Comparison of ENCODE assay signal across 10 cellular contexts in genomic region chr11:67271212-67271547, GRCh38. TPM values are rescaled to one million over a fixed set of nuclear protein-coding genes. Genes with fewer than 3 reads are reported as not detected.
DNase-seq lines count a peak whose midpoint lies in the region; ATAC-seq and TF ChIP-seq lines count a peak whose summit lies in the region.
"Had no signal": no experiment of that assay in that cellular context is flagged by ENCODE, and none has a peak within 500 bp of the region (broad histone marks: within the 10 kb centered on the region; RNA-seq: fewer than 3 reads in every experiment).

No MANE protein-coding gene starts in this region.

- POLR2A ChIA-PET in activated CD4-positive, alpha-beta T cell treated with anti-CD3 and anti-CD28 coated beads, Interleukin-2, amount 10 ng/mL, durations not matched to agents 7 days and 5 days (lab: Charles Lee) = interaction anchor here (1.1 kb wide), 1 partner anchor 46 kb away, joined by 6 read pairs; no protein-coding TSS in a partner anchor
- POLR2A ChIA-PET in WTC11 (lab: Charles Lee) = no interaction called here

- H3K27ac Mint-ChIP-seq in activated CD4-positive, alpha-beta T cell treated with anti-CD3 and anti-CD28 coated beads, Interleukin-2, amount 10 ng/mL, durations not matched to agents 7 days and 5 days = peak overlapping the region; percentile 93
- peak overlapping the region; percentile 94; the same call in 1 of the 2 replicates for H3K27ac Mint-ChIP-seq in WTC11

- H3K9me3 ChIP-seq in iPS-20b (ENCODE audit: insufficient read depth, low read depth, low read length) (no peaks in the 10 kb centered on the region), stomach smooth muscle (ENCODE audit: control insufficient read depth in 2 of 2, low read length in 2 of 2) (no peaks in the 10 kb centered on the region), HAP-1 (no peaks in the 10 kb centered on the region)

- no peaks in the 10 kb centered on the region for H3K27me3 Mint-ChIP-seq in activated CD4-positive, alpha-beta T cell treated with anti-CD3 and anti-CD28 coated beads, Interleukin-2, amount 10 ng/mL, durations not matched to agents 7 days and 5 days
- H3K27me3 Mint-ChIP-seq in WTC11 (ENCODE audit: low read depth) = no peaks in the 10 kb centered on the region; the same call in 1 of the 2 replicates

- no peaks in the 10 kb centered on the region for H3K9me3 Mint-ChIP-seq in activated CD4-positive, alpha-beta T cell treated with anti-CD3 and anti-CD28 coated beads, Interleukin-2, amount 10 ng/mL, durations not matched to agents 7 days and 5 days
- H3K9me3 Mint-ChIP-seq in WTC11 = no peaks in the 10 kb centered on the region

- TF ChIP-seq CTCF in WTC11 (IDR thresholded peaks at IDR 0.05) = no peak

- H3K36me3 ChIP-seq in iPS-20b (ENCODE audit: insufficient read depth, low read depth, low read length) = peaks cover 30% of the 10 kb centered on the region
- peaks cover 0 to 6% of the 10 kb centered on the region in 2 donors for H3K36me3 ChIP-seq in stomach smooth muscle (ENCODE audit: control insufficient read depth in 2 of 2, insufficient read depth in 2 of 2, low read length in 2 of 2)
- H3K36me3 ChIP-seq in HAP-1 (replicated peaks) = peaks cover 20% of the 10 kb centered on the region

- no peak for ATAC-seq in WTC11
- no peak for ATAC-seq in HG03565 (IDR thresholded peaks at IDR 0.05; ENCODE audit: unreplicated experiment)

- peaks cover 65% of the 10 kb centered on the region for H3K4me1 Mint-ChIP-seq in activated CD4-positive, alpha-beta T cell treated with anti-CD3 and anti-CD28 coated beads, Interleukin-2, amount 10 ng/mL, durations not matched to agents 7 days and 5 days
- peaks cover 53% of the 10 kb centered on the region for H3K4me1 Mint-ChIP-seq in WTC11

- peaks cover 23% of the 10 kb centered on the region for H3K4me1 ChIP-seq in iPS-20b (ENCODE audit: insufficient read depth, low read length)
- H3K4me1 ChIP-seq in stomach smooth muscle (ENCODE audit: control insufficient read depth, insufficient read depth, low read length) = peaks cover 91% of the 10 kb centered on the region
- no peaks in the 10 kb centered on the region; the same call in 1 of the 2 replicates for H3K4me1 ChIP-seq in HAP-1

- no peaks in the 10 kb centered on the region for H3K27me3 ChIP-seq in iPS-20b (ENCODE audit: insufficient read depth, low read length)
- no peaks in the 10 kb centered on the region for H3K27me3 ChIP-seq in stomach smooth muscle (ENCODE audit: control insufficient read depth in 1 of 2, insufficient read depth in 2 of 2, low read length in 2 of 2)
- no peaks in the 10 kb centered on the region for H3K27me3 ChIP-seq in HAP-1 (ENCODE audit: low read depth)

- H3K27ac ChIP-seq in iPS-20b (ENCODE audit: low read length) (peak overlapping the region; percentile 10), stomach smooth muscle (ENCODE audit: low read length) (peak overlapping the region; percentile 55)

- in situ Hi-C loops in HAP-1 (cut with MboI; ENCODE audit: low sequenced_read_pairs) = no loop called here

- DNase-seq in activated CD4-positive, alpha-beta T cell treated with anti-CD3 and anti-CD28 coated beads, Interleukin-2, amount 10 ng/mL, durations not matched to agents 7 days and 5 days = no peak
- no peak for DNase-seq in activated CD4-positive, alpha-beta T cell treated with anti-CD3 and anti-CD28 coated beads for 48 hours
- DNase-seq in WTC11 (ENCODE audit: low spot score) = peak; percentile 3
- DNase-seq in stimulated activated CD4-positive, alpha-beta T cell treated with anti-CD3 and anti-CD28 coated beads, Interleukin-12 subunit alpha, Interleukin-12 subunit beta, amount 100 ng/mL, for 4 hours = no peak
- no peak for DNase-seq in HAP-1 (ENCODE audit: low spot score in 2 of 2)
- DNase-seq: foreskin fibroblast, NCI-H1436 treated with DMSO at 0.1 percent for 48 hours had no signal

- CTCF ChIA-PET in activated CD4-positive, alpha-beta T cell treated with anti-CD3 and anti-CD28 coated beads, Interleukin-2, amount 10 ng/mL, durations not matched to agents 7 days and 5 days (lab: Charles Lee) = interaction anchor here (0.6 to 5.1 kb wide), 10 partner anchors 8 to 279 kb away, joined by 3 to 36 read pairs (median 8); partner anchors contain the start of gene ANKRD13D
- CTCF ChIA-PET in WTC11 (lab: Charles Lee) = interaction anchor here (0.6 to 3.0 kb wide), 12 partner anchors 8 to 387 kb away, joined by 3 to 14 read pairs (median 6); partner anchors contain the start of genes ANKRD13D and SSH3

- H3K9ac ChIP-seq in iPS-20b (ENCODE audit: low read depth, low read length) = peak overlapping the region; percentile 71; the same call in 1 of the 2 replicates
- no peak overlapping the region for H3K9ac ChIP-seq in stomach smooth muscle (ENCODE audit: low read length in 2 of 2)

- H3K4me3 ChIP-seq in iPS-20b (ENCODE audit: low read length) (no peak overlapping the region), stomach smooth muscle (ENCODE audit: low read length in 2 of 2) (peak overlapping the region in 1 of 2 donors; percentile 84), HAP-1 (no peak overlapping the region)

- peaks cover 76% of the 10 kb centered on the region for H3K36me3 Mint-ChIP-seq in activated CD4-positive, alpha-beta T cell treated with anti-CD3 and anti-CD28 coated beads, Interleukin-2, amount 10 ng/mL, durations not matched to agents 7 days and 5 days (ENCODE audit: low read depth)
- H3K36me3 Mint-ChIP-seq in WTC11 = no peaks in the 10 kb centered on the region

- peak overlapping the region; percentile 95 for H3K4me3 Mint-ChIP-seq in activated CD4-positive, alpha-beta T cell treated with anti-CD3 and anti-CD28 coated beads, Interleukin-2, amount 10 ng/mL, durations not matched to agents 7 days and 5 days
- H3K4me3 Mint-ChIP-seq in WTC11 = peak overlapping the region; percentile 53; the same call in 1 of the 2 replicates

TF ChIP-seq in WTC11, 78 proteins besides CTCF, POLR2A, EP300 and RAD21:
- TF ChIP-seq USF2 (CRISPR knock-in tag; IDR thresholded peaks at IDR 0.05) (no peak), GRHL2 (CRISPR knock-in tag; IDR thresholded peaks at IDR 0.05; ENCODE audit: insufficient replicate concordance, severe bottlenecking) (no peak), KAT7 (CRISPR knock-in tag; IDR thresholded peaks at IDR 0.05; ENCODE audit: borderline replicate concordance) (no peak), ZNF317 (CRISPR knock-in tag; IDR thresholded peaks at IDR 0.05; ENCODE audit: borderline replicate concordance, low read depth) (no peak), NFYB (CRISPR knock-in tag; conservative IDR thresholded peaks at IDR 0.05; ENCODE audit: low read depth) (no peak), IRF1 (CRISPR knock-in tag; IDR thresholded peaks at IDR 0.05) (no peak), ZNF121 (CRISPR knock-in tag; IDR thresholded peaks at IDR 0.05) (no peak), SMAD4 (CRISPR knock-in tag; IDR thresholded peaks at IDR 0.05) (no peak), ZNF671 (CRISPR knock-in tag; IDR thresholded peaks at IDR 0.05) (no peak), SOX15 (CRISPR knock-in tag; IDR thresholded peaks at IDR 0.05) (no peak), CBFB (CRISPR knock-in tag; IDR thresholded peaks at IDR 0.05; ENCODE audit: low read depth) (no peak), AR (CRISPR knock-in tag; IDR thresholded peaks at IDR 0.05) (no peak)

RNA-seq across cellular contexts. Expression of gene GRK2, which starts 4.9 kb away (rescaled TPM):
- 100 to 1,000 TPM; 306 to 324 TPM for total RNA-seq in activated CD4-positive, alpha-beta T cell treated with anti-CD3 and anti-CD28 coated beads, Interleukin-2, amount 10 ng/mL, durations not matched to agents 7 days and 5 days
- 59.4 to 68.1 TPM (median 61.4 TPM) in 3 replicates for total RNA-seq in WTC11 (2021)

RNA-seq across cellular contexts. Expression of gene ANKRD13D, which starts 17.9 kb away (rescaled TPM):
- total RNA-seq in activated CD4-positive, alpha-beta T cell treated with anti-CD3 and anti-CD28 coated beads, Interleukin-2, amount 10 ng/mL, durations not matched to agents 7 days and 5 days = 100 to 1,000 TPM; 135 to 194 TPM
- 36.8 to 55.5 TPM (median 42.4 TPM) in 3 replicates for total RNA-seq in WTC11 (2021)

RNA-seq across cellular contexts. Expression of gene SSH3, which starts 32.1 kb away (rescaled TPM):
- 1 to 10 TPM; 8.2 to 9.6 TPM for total RNA-seq in activated CD4-positive, alpha-beta T cell treated with anti-CD3 and anti-CD28 coated beads, Interleukin-2, amount 10 ng/mL, durations not matched to agents 7 days and 5 days
- 34.8 to 43.4 TPM (median 42.3 TPM) in 3 replicates for total RNA-seq in WTC11 (2021)
